In genomic region chr10:29619273-29619672, GRCh38 we compare ENCODE assay signal across 10 cellular contexts. TPM values are rescaled to one million over a fixed set of nuclear protein-coding genes. Genes with fewer than 3 reads are reported as not detected.
DNase-seq lines count a peak whose midpoint lies in the region; ATAC-seq and TF ChIP-seq lines count a peak whose summit lies in the region.
"Had no signal": no experiment of that assay in that cellular context is flagged by ENCODE, and none has a peak within 500 bp of the region (broad histone marks: within the 10 kb centered on the region; RNA-seq: fewer than 3 reads in every experiment).

No MANE protein-coding gene starts in this region.

- intact Hi-C loops in right lobe of liver (cut with DNase I): no loop called here
- intact Hi-C loops in upper lobe of right lung (cut with DNase I): no loop called here

- TF ChIP-seq POLR2A in right lobe of liver (IDR thresholded peaks at IDR 0.05): no peak

- TF ChIP-seq CTCF in chondrocyte (IDR thresholded peaks at IDR 0.05) (no peak), right lobe of liver (IDR thresholded peaks at IDR 0.05) (no peak), upper lobe of right lung (IDR thresholded peaks at IDR 0.05) (no peak)

- ATAC-seq in right lobe of liver (peak; percentile 75 to 84 (median 80)), upper lobe of right lung (no peak)
- ATAC-seq: K562 had no signal

- H3K27me3 ChIP-seq in right lobe of liver: no peaks in the 10 kb centered on the region
- H3K27me3 ChIP-seq in upper lobe of right lung: no peaks in the 10 kb centered on the region
- H3K27me3 ChIP-seq in CD8-positive, alpha-beta memory T cell (ENCODE audit: insufficient read depth, low read length, poor library complexity, severe bottlenecking): no peaks in the 10 kb centered on the region
- H3K27me3 ChIP-seq: Peyer's patch had no signal

- H3K9me3 ChIP-seq in right lobe of liver (no peaks in the 10 kb centered on the region), upper lobe of right lung (no peaks in the 10 kb centered on the region)
- no peaks in the 10 kb centered on the region for H3K9me3 ChIP-seq in CD8-positive, alpha-beta memory T cell (ENCODE audit: low read length)
- H3K9me3 ChIP-seq: Peyer's patch had no signal

- H3K27ac ChIP-seq in right lobe of liver (peak overlapping the region in 2 of 3 donors; percentile 29 to 35), upper lobe of right lung (peak overlapping the region; percentile 21)
- H3K27ac ChIP-seq in CD8-positive, alpha-beta memory T cell (ENCODE audit: low read depth, low read length): no peak overlapping the region

- DNase-seq in NCI-H146 (lab: John Stamatoyannopoulos, UW): peak; percentile 23
- no peak for DNase-seq in NCI-H146 treated with DMSO at 0.1 percent for 48 hours (lab: John Stamatoyannopoulos, UW; ENCODE audit: unreplicated experiment)
- DNase-seq in chondrocyte (ENCODE audit: low spot score): no peak
- peak in 1 of 3 donors; percentile 7 for DNase-seq in right lobe of liver
- DNase-seq in upper lobe of right lung: no peak
- no peak for DNase-seq in amniotic stem cell (lab: John Stamatoyannopoulos, UW)
- no peak for DNase-seq in CD8-positive, alpha-beta memory T cell
- no peak for DNase-seq in OCI-M2 (lab: John Stamatoyannopoulos, UW; ENCODE audit: unreplicated experiment)
- DNase-seq: Peyer's patch had no signal

- no peaks in the 10 kb centered on the region for H3K27me3 Mint-ChIP-seq in chondrocyte (ENCODE audit: low read depth)
- peaks cover 0 to 3% of the 10 kb centered on the region in 2 donors for H3K27me3 Mint-ChIP-seq in CD8-positive, alpha-beta memory T cell

- POLR2A ChIA-PET in CD8-positive, alpha-beta memory T cell (lab: Charles Lee): no interaction called here

- H3K36me3 Mint-ChIP-seq in chondrocyte (ENCODE audit: low read depth): no peaks in the 10 kb centered on the region
- H3K36me3 Mint-ChIP-seq in CD8-positive, alpha-beta memory T cell: peaks cover 0 to 4% (median 0%) of the 10 kb centered on the region in 3 donors

- peak overlapping the region; percentile 25 for H3K4me3 Mint-ChIP-seq in chondrocyte (ENCODE audit: unreplicated experiment)
- H3K4me3 Mint-ChIP-seq in CD8-positive, alpha-beta memory T cell: no peak overlapping the region

- H3K4me3 ChIP-seq in right lobe of liver (peak overlapping the region in 1 of 3 donors; percentile 30), upper lobe of right lung (no peak overlapping the region)
- no peak overlapping the region for H3K4me3 ChIP-seq in CD8-positive, alpha-beta memory T cell (ENCODE audit: low read length)
- H3K4me3 ChIP-seq: K562, Peyer's patch had no signal

- 27% methylated on average over 5 of the region's 5 CpGs for WGBS in right lobe of liver (ENCODE audit: insufficient coverage, low coverage, low lambda C conversion rate, missing lambda C conversion rate)

- H3K9me3 Mint-ChIP-seq in chondrocyte (ENCODE audit: low read depth): peaks cover 2% of the 10 kb centered on the region
- no peaks in the 10 kb centered on the region for H3K9me3 Mint-ChIP-seq in CD8-positive, alpha-beta memory T cell

- H3K36me3 ChIP-seq in right lobe of liver (no peaks in the 10 kb centered on the region), upper lobe of right lung (no peaks in the 10 kb centered on the region)
- H3K36me3 ChIP-seq in CD8-positive, alpha-beta memory T cell (ENCODE audit: insufficient read depth, low read length): no peaks in the 10 kb centered on the region
- H3K36me3 ChIP-seq: Peyer's patch had no signal

- H3K27ac Mint-ChIP-seq in chondrocyte (ENCODE audit: unreplicated experiment): peak overlapping the region; percentile 75
- H3K27ac Mint-ChIP-seq in CD8-positive, alpha-beta memory T cell: no peak overlapping the region

- H3K4me1 ChIP-seq in right lobe of liver (peaks cover 0 to 17% (median 4%) of the 10 kb centered on the region in 4 donors), upper lobe of right lung (peaks cover 10% of the 10 kb centered on the region)
- H3K4me1 ChIP-seq in CD8-positive, alpha-beta memory T cell (ENCODE audit: insufficient read depth, low read length): no peaks in the 10 kb centered on the region
- H3K4me1 ChIP-seq: Peyer's patch had no signal

- CTCF ChIA-PET in CD8-positive, alpha-beta memory T cell (lab: Charles Lee): no interaction called here

- peaks cover 40% of the 10 kb centered on the region for H3K4me1 Mint-ChIP-seq in chondrocyte (ENCODE audit: low read depth)
- H3K4me1 Mint-ChIP-seq in CD8-positive, alpha-beta memory T cell: peaks cover 3 to 7% (median 3%) of the 10 kb centered on the region in 3 donors

RNA-seq across cellular contexts. Expression of gene SVIL, which starts 15.5 kb away (rescaled TPM):
- total RNA-seq in chondrocyte (112 to 136 TPM (median 118 TPM) in 3 replicates), right lobe of liver (10 to 100 TPM; 12.3 to 15.1 (median 13.6) TPM), upper lobe of right lung (106 TPM)
- total RNA-seq in CD8-positive, alpha-beta memory T cell: 1 to 10 TPM; 4.2 to 5.9 TPM
- polyA plus RNA-seq in CD8-positive, alpha-beta memory T cell: 9.2 TPM
